30 cellular contexts compared by ENCODE assay signal in genomic region chr1:28900562-28900961, GRCh38.
"Had no signal": no experiment of that assay in that cellular context is flagged by ENCODE, and none has a peak within 500 bp of the region (broad histone marks: within the 10 kb centered on the region; RNA-seq: fewer than 3 reads in every experiment).

No MANE protein-coding gene starts in this region.

- H3K4me3 ChIP-seq: esophagus squamous epithelium, heart right ventricle, left lung, ovary, psoas muscle, skin epidermis, spleen, thoracic aorta, tibial nerve, upper lobe of left lung, uterus had no signal

- FAIRE-seq: colon, islet of Langerhans had no signal

- H3K27me3 ChIP-seq: esophagus squamous epithelium, heart right ventricle, left lung, ovary, spleen, tibial nerve, upper lobe of left lung, uterus had no signal

- H3K9me3 Mint-ChIP-seq: dendritic cell treated with granulocyte-macrophage colony-stimulating factor and Interleukin-4, amounts not matched to agents 40 ng/mL and 50 ng/mL, for 4 days; stimulated activated memory B cell treated with anti-CD40 and anti-IgM and Interleukin-4, amounts not matched to agents 10 μg/mL and 1 μg/mL and 100 μg/mL, for 72 hours had no signal

- ATAC-seq: heart right ventricle; left cardiac atrium; left lung; naive thymus-derived CD4-positive, alpha-beta T cell; psoas muscle; right cardiac atrium; stimulated activated memory B cell treated with anti-CD40 and anti-IgM and Interleukin-4, amounts not matched to agents 10 μg/mL and 1 μg/mL and 100 μg/mL, for 72 hours had no signal

- H3K27ac Mint-ChIP-seq: dendritic cell treated with granulocyte-macrophage colony-stimulating factor and Interleukin-4, amounts not matched to agents 40 ng/mL and 50 ng/mL, for 4 days; nephron; stimulated activated naive CD8-positive, alpha-beta T cell treated with anti-CD3 and anti-CD28 coated beads, Interleukin-15, Interleukin-2, amounts not matched to agents 100 ng/mL and 50 ng/mL, for 24 hours had no signal

- H3K27ac ChIP-seq: esophagus squamous epithelium, heart right ventricle, left lung, ovary, psoas muscle, skin epidermis, spleen, thoracic aorta, tibial nerve, upper lobe of left lung, uterus had no signal

- H3K9me3 ChIP-seq: left lung, ovary, psoas muscle, thoracic aorta, upper lobe of left lung, uterus had no signal

- H3K4me3 Mint-ChIP-seq: dendritic cell treated with granulocyte-macrophage colony-stimulating factor and Interleukin-4, amounts not matched to agents 40 ng/mL and 50 ng/mL, for 4 days; naive thymus-derived CD4-positive, alpha-beta T cell; nephron; stimulated activated memory B cell treated with anti-CD40 and anti-IgM and Interleukin-4, amounts not matched to agents 10 μg/mL and 1 μg/mL and 100 μg/mL, for 72 hours; stimulated activated naive CD8-positive, alpha-beta T cell treated with anti-CD3 and anti-CD28 coated beads, Interleukin-15, Interleukin-2, amounts not matched to agents 100 ng/mL and 50 ng/mL, for 24 hours had no signal

- H3K4me1 ChIP-seq: psoas muscle, uterus had no signal

- H3K27me3 Mint-ChIP-seq: dendritic cell treated with granulocyte-macrophage colony-stimulating factor and Interleukin-4, amounts not matched to agents 40 ng/mL and 50 ng/mL, for 4 days; naive thymus-derived CD4-positive, alpha-beta T cell; stimulated activated memory B cell treated with anti-CD40 and anti-IgM and Interleukin-4, amounts not matched to agents 10 μg/mL and 1 μg/mL and 100 μg/mL, for 72 hours; stimulated activated naive CD8-positive, alpha-beta T cell treated with anti-CD3 and anti-CD28 coated beads, Interleukin-15, Interleukin-2, amounts not matched to agents 100 ng/mL and 50 ng/mL, for 24 hours had no signal

- DNase-seq: effector memory CD4-positive, alpha-beta T cell; erythroblast; esophagus squamous epithelium; foreskin melanocyte; glutamatergic neuron; heart right ventricle; hippocampal formation; left cardiac atrium; left lung; mesenchymal stem cell; midbrain; naive thymus-derived CD4-positive, alpha-beta T cell; nucleus accumbens; posterior cingulate gyrus; psoas muscle; right cardiac atrium; spleen; stimulated activated CD4-positive, alpha-beta T cell treated with anti-CD3 and anti-CD28 coated beads, Interleukin-4, amount 100 ng/mL, for 4 hours; upper lobe of left lung; uterus had no signal

- H3K36me3 ChIP-seq: heart right ventricle, left lung, ovary, thoracic aorta, tibial nerve, upper lobe of left lung, uterus had no signal
